ENCODE assay signal across 14 cellular contexts in the genomic region with DNA sequence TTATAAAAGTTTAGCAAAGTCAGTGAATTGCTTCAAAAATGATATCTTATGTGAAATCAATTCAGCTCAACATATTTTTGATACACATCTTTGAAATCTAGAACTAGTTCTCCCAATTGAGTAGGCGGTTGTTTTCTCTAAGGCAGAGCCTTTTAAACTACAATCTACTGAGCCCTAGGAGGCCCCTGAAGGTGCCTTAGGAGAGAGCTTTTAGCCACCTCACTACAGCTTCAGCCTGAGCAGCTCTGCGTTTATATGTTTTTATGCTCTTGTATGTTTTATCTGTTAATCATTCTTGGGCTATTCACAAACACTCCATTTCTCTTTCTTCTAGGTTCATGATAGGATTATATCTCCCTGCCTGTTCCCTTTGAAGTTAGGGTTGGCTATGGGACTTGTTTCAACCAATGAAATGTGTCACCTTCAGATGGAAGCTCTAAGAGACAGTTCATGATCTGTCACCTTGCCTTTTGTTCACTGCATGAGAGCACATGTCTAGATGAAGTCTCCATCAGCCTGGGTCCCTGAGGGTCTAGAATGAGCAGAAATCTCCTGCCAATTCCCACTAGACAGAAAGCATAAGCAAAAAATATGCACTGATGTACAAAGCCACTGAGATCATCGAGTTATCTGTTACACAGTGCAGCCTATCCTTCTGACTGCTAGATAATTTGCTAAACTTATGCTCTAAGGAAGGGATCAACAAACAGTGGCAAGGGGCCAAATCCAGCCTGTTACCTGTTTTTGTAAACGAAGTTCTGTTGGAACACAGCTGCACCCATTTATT.
DNase-seq lines count a peak whose midpoint lies in the region; ATAC-seq and TF ChIP-seq lines count a peak whose summit lies in the region.
"Had no signal": no experiment of that assay in that cellular context is flagged by ENCODE, and none has a peak within 500 bp of the region (broad histone marks: within the 10 kb centered on the region; RNA-seq: fewer than 3 reads in every experiment).

No MANE protein-coding gene starts in this region.

- TF ChIP-seq CTCF in PC-9 (conservative IDR thresholded peaks at IDR 0.05) (no peak), GM10266 (IDR thresholded peaks at IDR 0.05; ENCODE audit: control insufficient read depth, insufficient read depth, low read depth, missing control alignments) (no peak)

- no peaks in the 10 kb centered on the region for H4K20me1 ChIP-seq in PC-9 (ENCODE audit: insufficient read depth)

- H3K9me2 ChIP-seq in PC-9 (ENCODE audit: insufficient read depth), result no peaks in the 10 kb centered on the region

- no peak for ATAC-seq in memory B cell (ENCODE audit: low read depth)
- ATAC-seq in HG03039 (IDR thresholded peaks at IDR 0.05; ENCODE audit: unreplicated experiment), result no peak
- no peak for ATAC-seq in HG02678 (IDR thresholded peaks at IDR 0.05; ENCODE audit: unreplicated experiment)
- ATAC-seq: heart left ventricle had no signal

- no peak overlapping the region for H3K27ac ChIP-seq in PC-9
- H3K27ac ChIP-seq: heart left ventricle, SK-N-MC, tibial nerve had no signal

- no peaks in the 10 kb centered on the region for H3K27me3 ChIP-seq in PC-9 (ENCODE audit: insufficient read depth, low read depth)
- H3K27me3 ChIP-seq: heart left ventricle, tibial nerve had no signal

- H3K9me3 Mint-ChIP-seq in IgD-negative memory B cell, result no peaks in the 10 kb centered on the region
- no peaks in the 10 kb centered on the region for H3K9me3 Mint-ChIP-seq in memory B cell
- H3K9me3 Mint-ChIP-seq: dendritic cell treated with granulocyte-macrophage colony-stimulating factor and Interleukin-4, amounts not matched to agents 40 ng/mL and 50 ng/mL, for 4 days had no signal

- no peaks in the 10 kb centered on the region for H3K9me3 ChIP-seq in PC-9 (ENCODE audit: insufficient read depth, low read depth)
- H3K9me3 ChIP-seq: heart left ventricle, tibial nerve had no signal

- CTCF ChIA-PET in PC-9 (lab: Charles Lee), result interaction anchor here (0.6 to 1.7 kb wide), 4 partner anchors 120 to 334 kb away, joined by 3 to 5 read pairs (median 4); no protein-coding TSS in a partner anchor

- H3K4me1 Mint-ChIP-seq in IgD-negative memory B cell (peaks cover 24 to 29% (median 25%) of the 10 kb centered on the region in 3 donors), memory B cell (peaks cover 29% of the 10 kb centered on the region)

- H3K79me2 ChIP-seq in PC-9 (ENCODE audit: low read depth), result no peaks in the 10 kb centered on the region

- H3K36me3 Mint-ChIP-seq in IgD-negative memory B cell (no peaks in the 10 kb centered on the region), memory B cell (no peaks in the 10 kb centered on the region)

- DNase-seq in DMS153 treated with DMSO at 0.1 percent for 48 hours (lab: John Stamatoyannopoulos, UW; ENCODE audit: unreplicated experiment) (peak; percentile 35), PC-9 (peak in 1 of 2 experiments; percentile 43), memory B cell (ENCODE audit: low spot score in 2 of 2) (no peak), GM10266 (ENCODE audit: extremely low spot score) (no peak)
- DNase-seq: H7; heart left ventricle; OCI-M1; stimulated activated CD4-positive, alpha-beta T cell treated with anti-CD3 and anti-CD28 coated beads, Interleukin-4, amount 100 ng/mL, for 4 hours had no signal

- H3K27ac Mint-ChIP-seq in IgD-negative memory B cell, result peak overlapping the region in 2 of 3 donors; percentile 31 to 89
- peak overlapping the region; percentile 46 for H3K27ac Mint-ChIP-seq in memory B cell
- H3K27ac Mint-ChIP-seq: dendritic cell treated with granulocyte-macrophage colony-stimulating factor and Interleukin-4, amounts not matched to agents 40 ng/mL and 50 ng/mL, for 4 days had no signal

- H3K27me3 Mint-ChIP-seq in IgD-negative memory B cell, result no peaks in the 10 kb centered on the region
- H3K27me3 Mint-ChIP-seq in memory B cell, result no peaks in the 10 kb centered on the region
- H3K27me3 Mint-ChIP-seq: dendritic cell treated with granulocyte-macrophage colony-stimulating factor and Interleukin-4, amounts not matched to agents 40 ng/mL and 50 ng/mL, for 4 days had no signal

- no peak overlapping the region for H3K4me3 ChIP-seq in PC-9
- H3K4me3 ChIP-seq: heart left ventricle, SK-N-MC, tibial nerve had no signal

- H3K4me3 Mint-ChIP-seq in IgD-negative memory B cell (no peak overlapping the region), memory B cell (no peak overlapping the region)
- H3K4me3 Mint-ChIP-seq: dendritic cell treated with granulocyte-macrophage colony-stimulating factor and Interleukin-4, amounts not matched to agents 40 ng/mL and 50 ng/mL, for 4 days had no signal

- no peaks in the 10 kb centered on the region for H3K36me3 ChIP-seq in PC-9 (ENCODE audit: low read depth)
- H3K36me3 ChIP-seq: heart left ventricle, tibial nerve had no signal

- no peak overlapping the region for H2AFZ ChIP-seq in PC-9

- peak overlapping the region; percentile 29 for H3K4me2 ChIP-seq in PC-9

- peaks cover 13% of the 10 kb centered on the region; the same call in 1 of the 2 replicates for H3F3A ChIP-seq in PC-9 (ENCODE audit: insufficient read depth, low read depth)

- BruUV-seq in PC-9 (replicated peaks; lab: Mats Ljungman, UMichigan), result no TSS peak

- intact Hi-C loops in PC-9 (cut with micrococcal nuclease; ENCODE audit: unreplicated experiment), result loop anchor here (5.0 to 10.0 kb wide), 3 partner anchors 445 to 1022 kb away; no protein-coding TSS in a partner anchor

- peaks cover 18% of the 10 kb centered on the region for H3K4me1 ChIP-seq in PC-9 (replicated peaks; ENCODE audit: insufficient read depth)

- POLR2A ChIA-PET in PC-9 (lab: Charles Lee; ENCODE audit: unreplicated experiment), result no interaction called here
